In the genomic region with DNA sequence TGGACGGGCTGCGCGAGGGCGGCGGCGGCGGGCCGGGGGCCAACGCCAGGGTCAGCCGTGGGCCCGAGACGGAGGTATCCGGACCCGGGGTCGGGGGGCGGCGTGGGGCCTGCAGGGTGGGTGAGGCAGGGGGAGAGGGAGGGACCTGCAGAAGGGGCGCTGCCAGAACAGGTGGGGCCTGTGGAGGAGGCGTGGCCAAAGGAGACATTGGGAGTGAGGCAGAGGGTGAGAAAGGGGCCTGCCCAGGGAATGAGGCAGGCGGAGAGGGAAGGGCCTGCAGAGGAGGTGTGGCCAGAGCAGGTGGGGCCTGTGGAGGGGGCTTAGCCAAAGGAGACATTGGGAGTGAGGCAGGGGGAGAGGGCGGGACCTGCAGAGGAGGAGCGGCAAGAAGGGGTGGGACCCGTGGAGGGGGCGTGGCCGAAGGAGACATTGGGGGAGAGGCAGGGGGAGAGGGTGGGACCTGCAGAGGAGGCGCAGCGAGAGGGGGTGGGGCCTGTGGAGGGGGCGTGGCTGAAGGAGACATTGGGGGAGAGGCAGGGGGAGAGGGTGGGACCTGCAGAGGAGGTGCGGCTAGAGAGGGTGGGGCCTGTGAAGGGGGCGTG, we compare ENCODE assay signal across 8 cellular contexts. TPM values are rescaled to one million over a fixed set of nuclear protein-coding genes. Genes with fewer than 3 reads are reported as not detected.
A peak's percentile ranks its signal among the peaks of the same experiment; 100 is the strongest.
DNase-seq lines count a peak whose midpoint lies in the region; ATAC-seq, FAIRE-seq and TF ChIP-seq lines count a peak whose summit lies in the region.

No MANE protein-coding gene starts in this region.

- peaks cover 4% of the 10 kb centered on the region for H3K4me1 Mint-ChIP-seq in astrocyte (ENCODE audit: low read depth, unreplicated experiment)
- peaks cover 39 to 57% of the 10 kb centered on the region in 2 donors for H3K4me1 Mint-ChIP-seq in stimulated activated naive B cell treated with anti-CD40 and anti-IgM and Interleukin-4, amounts not matched to agents 10 μg/mL and 1 μg/mL and 100 μg/mL, for 72 hours

- H3K9me3 ChIP-seq in astrocyte (ENCODE audit: insufficient read depth, low read depth, low read length) (no peaks in the 10 kb centered on the region), kidney (ENCODE audit: control insufficient read depth in 1 of 2, low read length in 2 of 2) (no peaks in the 10 kb centered on the region)

- no peak overlapping the region for H3K4me3 ChIP-seq in astrocyte (ENCODE audit: insufficient read depth, low read depth, low read length)
- no peak overlapping the region for H3K4me3 ChIP-seq in kidney (ENCODE audit: low read length in 2 of 2)

- H3K9ac ChIP-seq in astrocyte (ENCODE audit: low read length): no peak overlapping the region
- H3K9ac ChIP-seq in kidney (ENCODE audit: low read length in 2 of 2): no peak overlapping the region

- peaks cover 19% of the 10 kb centered on the region for H3K27me3 Mint-ChIP-seq in astrocyte (ENCODE audit: low read depth, unreplicated experiment)
- peaks cover 52 to 71% of the 10 kb centered on the region in 2 donors for H3K27me3 Mint-ChIP-seq in stimulated activated naive B cell treated with anti-CD40 and anti-IgM and Interleukin-4, amounts not matched to agents 10 μg/mL and 1 μg/mL and 100 μg/mL, for 72 hours

- intact Hi-C loops in kidney (cut with DNase I): no loop called here

- peaks cover 6% of the 10 kb centered on the region for H4K20me1 ChIP-seq in astrocyte (ENCODE audit: insufficient read depth, low read length)

- no peak for FAIRE-seq in astrocyte (lab: Jason Lieb, UNC)
- FAIRE-seq in kidney (lab: Jason Lieb, UNC): no peak
- FAIRE-seq in HTR-8/SVneo (lab: Jason Lieb, UNC): no peak

- TF ChIP-seq CTCF in astrocyte (IDR thresholded peaks at IDR 0.05; ENCODE audit: insufficient read depth, low read depth, low read length): no peak
- no peak for TF ChIP-seq CTCF in kidney (IDR thresholded peaks at IDR 0.05; ENCODE audit: borderline replicate concordance, extremely low read depth, insufficient read depth)

- no peaks in the 10 kb centered on the region for H3K9me3 Mint-ChIP-seq in astrocyte (ENCODE audit: unreplicated experiment)
- H3K9me3 Mint-ChIP-seq in stimulated activated naive B cell treated with anti-CD40 and anti-IgM and Interleukin-4, amounts not matched to agents 10 μg/mL and 1 μg/mL and 100 μg/mL, for 72 hours: peaks cover 5% of the 10 kb centered on the region in 2 donors

- H2AFZ ChIP-seq in astrocyte (ENCODE audit: low read depth, low read length): no peak overlapping the region

- H3K27ac ChIP-seq in astrocyte (ENCODE audit: low read depth, low read length) (no peak overlapping the region), kidney (ENCODE audit: low read depth in 2 of 2, low read length in 2 of 2) (peak overlapping the region in 1 of 2 donors; percentile 71)

- peak overlapping the region; percentile 70 for H3K4me2 ChIP-seq in astrocyte (ENCODE audit: low read length)

- H3K36me3 Mint-ChIP-seq in astrocyte (ENCODE audit: low read depth, unreplicated experiment): no peaks in the 10 kb centered on the region
- H3K36me3 Mint-ChIP-seq in stimulated activated naive B cell treated with anti-CD40 and anti-IgM and Interleukin-4, amounts not matched to agents 10 μg/mL and 1 μg/mL and 100 μg/mL, for 72 hours: no peaks in the 10 kb centered on the region

- no peaks in the 10 kb centered on the region for H3K36me3 ChIP-seq in astrocyte (ENCODE audit: insufficient read depth, low read length)
- H3K36me3 ChIP-seq in kidney (ENCODE audit: control insufficient read depth in 1 of 2, insufficient read depth in 2 of 2, low read length in 2 of 2): no peaks in the 10 kb centered on the region

- in situ Hi-C loops in SK-MEL-5 (cut with HindIII; ENCODE audit: low pct_unique_long_range_greater_than_20kb, low sequenced_read_pairs): no loop called here

- peak in 1 of 2 donors; percentile 4 for ATAC-seq in stimulated activated naive B cell treated with anti-CD40 and anti-IgM and Interleukin-4, amounts not matched to agents 10 μg/mL and 1 μg/mL and 100 μg/mL, for 72 hours (replicated peaks)
- ATAC-seq in GM21825 (IDR thresholded peaks at IDR 0.05; ENCODE audit: unreplicated experiment): no peak

- peak; percentile 45 for DNase-seq in stimulated activated CD4-positive, alpha-beta T cell treated with anti-CD3 and anti-CD28 coated beads, Interleukin-12 subunit alpha, Interleukin-12 subunit beta, amount 100 ng/mL, for 4 hours
- DNase-seq in stimulated activated CD4-positive, alpha-beta T cell treated with anti-CD3 and anti-CD28 coated beads, Interleukin-2, amount 100 ng/mL, for 48 hours: no peak
- DNase-seq in SK-MEL-5 (ENCODE audit: low read depth, low spot score) (peak; percentile 72), astrocyte (ENCODE audit: low read depth) (no peak), kidney (peak; percentile 88), HTR-8/SVneo (ENCODE audit: insufficient read length, low spot score) (no peak)
- DNase-seq in stimulated activated naive B cell treated with anti-CD40 and anti-IgM and Interleukin-4, amounts not matched to agents 10 μg/mL and 1 μg/mL and 100 μg/mL, for 72 hours: no peak

- H3K4me1 ChIP-seq in astrocyte (ENCODE audit: insufficient read depth, low read length): peaks cover 12% of the 10 kb centered on the region
- peaks cover 3 to 8% of the 10 kb centered on the region in 2 donors for H3K4me1 ChIP-seq in kidney (ENCODE audit: control insufficient read depth in 1 of 2, insufficient read depth in 1 of 2, low read depth in 1 of 2, low read length in 2 of 2)

- peaks cover 22% of the 10 kb centered on the region for H3K27me3 ChIP-seq in astrocyte (ENCODE audit: insufficient read depth, low read length)

- H3K4me3 Mint-ChIP-seq in astrocyte (ENCODE audit: unreplicated experiment): peak overlapping the region; percentile 40
- peak overlapping the region; percentile 68 to 75 for H3K4me3 Mint-ChIP-seq in stimulated activated naive B cell treated with anti-CD40 and anti-IgM and Interleukin-4, amounts not matched to agents 10 μg/mL and 1 μg/mL and 100 μg/mL, for 72 hours

- H3K27ac Mint-ChIP-seq in astrocyte (ENCODE audit: unreplicated experiment): no peak overlapping the region
- peak overlapping the region; percentile 56 for H3K27ac Mint-ChIP-seq in stimulated activated naive B cell treated with anti-CD40 and anti-IgM and Interleukin-4, amounts not matched to agents 10 μg/mL and 1 μg/mL and 100 μg/mL, for 72 hours

- H3K79me2 ChIP-seq in astrocyte (ENCODE audit: insufficient read depth, low read length): no peaks in the 10 kb centered on the region

RNA-seq across cellular contexts. Expression of gene PRR36, which starts 4.2 kb away (rescaled TPM):
- 0.72 TPM in 1 of 2 replicates, not detected in the other for total RNA-seq in SK-MEL-5 (2014; rRNA removed; shearing (Covaris generic))
- polyA plus RNA-seq in SK-MEL-5 (2015; cell fraction: cytosol; rRNA removed): 0.18 and 0.33 TPM in 2 replicates
- polyA plus RNA-seq in SK-MEL-5 (2015; cell fraction: nucleus; rRNA removed): 0.36 TPM in 1 of 2 replicates, not detected in the other
- total RNA-seq in astrocyte: 0.55 and 1.3 TPM in 2 replicates
- 4.2 TPM for total RNA-seq in kidney
- 1.1 TPM for polyA plus RNA-seq in kidney (ENCODE audit: insufficient read depth, low read depth, low replicate concordance)

RNA-seq across cellular contexts. Expression of gene LRRC8E, which starts 18.3 kb away (rescaled TPM):
- total RNA-seq in SK-MEL-5 (2014; rRNA removed; shearing (Covaris generic)): 0.08 TPM in 1 of 2 replicates, not detected in the other
- not detected in 2 replicates for polyA plus RNA-seq in SK-MEL-5 (2015; cell fraction: cytosol; rRNA removed)
- not detected in 2 replicates for polyA plus RNA-seq in SK-MEL-5 (2015; cell fraction: nucleus; rRNA removed)
- total RNA-seq in astrocyte: 6.5 and 6.6 TPM in 2 replicates
- total RNA-seq in kidney: 9.1 TPM
- polyA plus RNA-seq in kidney (ENCODE audit: insufficient read depth, low read depth, low replicate concordance): 2.2 TPM

RNA-seq across cellular contexts. Expression of gene MAP2K7, which starts 33.7 kb away (rescaled TPM):
- total RNA-seq in SK-MEL-5 (2014; rRNA removed; shearing (Covaris generic)): 5.7 and 6.4 TPM in 2 replicates
- polyA plus RNA-seq in SK-MEL-5 (2015; cell fraction: cytosol; rRNA removed): 21.7 and 24.6 TPM in 2 replicates
- polyA plus RNA-seq in SK-MEL-5 (2015; cell fraction: nucleus; rRNA removed): 60.7 and 77.9 TPM in 2 replicates
- total RNA-seq in astrocyte: 20.9 and 22.9 TPM in 2 replicates
- 37.0 TPM for total RNA-seq in kidney
- 16.7 TPM for polyA plus RNA-seq in kidney (ENCODE audit: insufficient read depth, low read depth, low replicate concordance)

RNA-seq across cellular contexts. Expression of gene EVI5L, which starts 40.0 kb away (rescaled TPM):
- 4.8 and 7.2 TPM in 2 replicates for total RNA-seq in SK-MEL-5 (2014; rRNA removed; shearing (Covaris generic))
- 11.4 and 13.0 TPM in 2 replicates for polyA plus RNA-seq in SK-MEL-5 (2015; cell fraction: cytosol; rRNA removed)
- 10.7 and 12.2 TPM in 2 replicates for polyA plus RNA-seq in SK-MEL-5 (2015; cell fraction: nucleus; rRNA removed)
- total RNA-seq in astrocyte: 22.1 and 25.7 TPM in 2 replicates
- total RNA-seq in kidney: 15.9 TPM
- polyA plus RNA-seq in kidney (ENCODE audit: insufficient read depth, low read depth, low replicate concordance): 14.5 TPM

RNA-seq across cellular contexts. Expression of gene TGFBR3L, which starts 44.6 kb away (rescaled TPM):
- not detected in 2 replicates for total RNA-seq in SK-MEL-5 (2014; rRNA removed; shearing (Covaris generic))
- polyA plus RNA-seq in SK-MEL-5 (2015; cell fraction: cytosol; rRNA removed): 1.0 TPM in 1 of 2 replicates, not detected in the other
- polyA plus RNA-seq in SK-MEL-5 (2015; cell fraction: nucleus; rRNA removed): not detected in 2 replicates
- total RNA-seq in astrocyte (2.8 and 4.6 TPM in 2 replicates), kidney (0.44 TPM)
- polyA plus RNA-seq in kidney (ENCODE audit: insufficient read depth, low read depth, low replicate concordance): 1.5 TPM

Comparison
In these comparisons a context has a peak if more than half of its experiments do, and no peak if none do; other contexts are left out.
1. DNase-seq: peak in stimulated activated CD4-positive, alpha-beta T cell treated with anti-CD3 and anti-CD28 coated beads, Interleukin-12 subunit alpha, Interleukin-12 subunit beta, amount 100 ng/mL, for 4 hours (single experiment), SK-MEL-5 (single experiment) and kidney (single experiment); none in stimulated activated CD4-positive, alpha-beta T cell treated with anti-CD3 and anti-CD28 coated beads, Interleukin-2, amount 100 ng/mL, for 48 hours (0 of 2), astrocyte (single experiment), stimulated activated naive B cell treated with anti-CD40 and anti-IgM and Interleukin-4, amounts not matched to agents 10 μg/mL and 1 μg/mL and 100 μg/mL, for 72 hours (single experiment) and HTR-8/SVneo (single experiment).